ENCODE assay signal across 16 cellular contexts in genomic region chrX:39226307-39226706, GRCh38.
"Had no signal": no experiment of that assay in that cellular context is flagged by ENCODE, and none has a peak within 500 bp of the region (broad histone marks: within the 10 kb centered on the region; RNA-seq: fewer than 3 reads in every experiment).

No MANE protein-coding gene starts in this region.

- DNase-seq: activated CD4-positive, alpha-beta T cell treated with anti-CD3 and anti-CD28 coated beads for 1 hour; activated CD4-positive, alpha-beta T cell treated with anti-CD3 and anti-CD28 coated beads, Interleukin-2, amount 50 U/mL, for 1 hour; activated T-cell treated with anti-CD3 and anti-CD28 coated beads, Interleukin-2, amount 50 U/mL, for 1 hour; cortex of kidney; heart right ventricle; lower lobe of right lung; naive thymus-derived CD8-positive, alpha-beta T cell; stimulated activated CD4-positive, alpha-beta T cell treated with anti-CD3 and anti-CD28 coated beads, Interleukin-4, amount 100 ng/mL, for 4 hours; substantia nigra; tibial artery had no signal

- H3K4me1 ChIP-seq: ascending aorta, breast epithelium, lower lobe of right lung, prostate gland, tibial artery had no signal

- ATAC-seq: activated naive CD4-positive, alpha-beta T cell treated with anti-CD3 and anti-CD28 coated beads, Interleukin-2, amount 50 U/mL, for 72 hours; heart right ventricle; left lobe of liver; lower lobe of right lung; naive thymus-derived CD8-positive, alpha-beta T cell had no signal

- H3K36me3 ChIP-seq: ascending aorta, breast epithelium, heart right ventricle, lower lobe of right lung, prostate gland, tibial artery had no signal

- H3K27ac ChIP-seq: ascending aorta, breast epithelium, epithelial cell of prostate, heart right ventricle, lower lobe of right lung, prostate gland, tibial artery had no signal

- H3K4me3 ChIP-seq: ascending aorta, breast epithelium, heart right ventricle, lower lobe of right lung, prostate gland, tibial artery had no signal

- H3K9me3 ChIP-seq: ascending aorta, heart right ventricle, lower lobe of right lung, prostate gland, tibial artery had no signal

- H3K27me3 ChIP-seq: ascending aorta, tibial artery had no signal
